ENCODE assay signal across 8 cellular contexts in the genomic region with DNA sequence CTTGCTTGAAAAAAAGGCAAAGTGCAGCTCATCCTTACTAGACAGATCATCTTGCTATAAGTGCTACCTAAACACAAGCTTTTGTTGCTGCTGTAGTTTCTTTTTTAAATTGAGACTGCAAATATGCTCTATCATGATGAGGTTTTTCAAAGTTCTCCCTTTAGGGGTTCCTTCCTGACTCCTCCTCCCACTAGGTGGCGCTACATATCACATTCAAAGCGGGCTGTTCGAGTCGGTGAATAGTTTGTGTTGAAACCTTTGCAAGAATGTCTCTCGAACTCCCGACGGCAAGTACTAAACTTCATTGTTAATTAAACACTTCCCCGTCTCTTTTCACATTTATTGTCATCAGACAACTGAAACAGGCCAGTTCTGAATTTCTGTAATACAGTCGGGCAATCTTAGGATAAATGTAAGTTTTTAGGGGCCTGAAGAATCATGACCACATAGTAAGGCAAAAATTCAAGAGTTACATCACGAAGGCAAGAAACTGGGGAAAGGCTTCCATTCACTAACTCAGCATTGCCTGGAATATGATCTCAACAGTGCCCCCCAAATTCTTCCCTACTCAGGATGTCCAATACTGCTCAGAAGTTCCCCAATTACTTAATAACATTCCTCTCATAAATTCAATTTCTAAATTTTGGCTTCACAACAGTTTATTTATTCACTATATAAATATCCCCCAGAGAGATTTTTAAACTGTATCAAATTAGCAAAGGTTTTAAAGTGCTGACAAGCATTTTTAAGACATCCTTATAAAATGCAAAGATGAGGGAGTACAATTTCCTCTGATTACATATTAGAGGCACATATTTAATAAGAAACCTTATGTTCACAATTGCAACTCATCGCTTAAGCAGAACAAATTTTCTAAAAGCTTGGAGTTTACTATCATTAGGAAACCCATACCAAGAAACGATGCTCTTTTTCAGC. TPM values are rescaled to one million over a fixed set of nuclear protein-coding genes. Genes with fewer than 3 reads are reported as not detected.
DNase-seq lines count a peak whose midpoint lies in the region; ATAC-seq and TF ChIP-seq lines count a peak whose summit lies in the region.

No MANE protein-coding gene starts in this region.

- H3K9ac ChIP-seq in neuronal stem cell (ENCODE audit: low read depth, low read length, poor library complexity) = no peak overlapping the region

- no peaks in the 10 kb centered on the region for H3K79me1 ChIP-seq in neuronal stem cell (ENCODE audit: low read depth, low read length)

- no peak overlapping the region for H3K27ac ChIP-seq in Peyer's patch
- H3K27ac ChIP-seq in neuronal stem cell (replicated peaks; ENCODE audit: low read length) = no peak overlapping the region

- no peak overlapping the region for H4K91ac ChIP-seq in neuronal stem cell (ENCODE audit: low read depth, low read length, poor library complexity)

- no CpG with 5 or more reads among the region's 12 CpGs for WGBS in neuronal stem cell (ENCODE audit: extremely low coverage in 2 of 2, insufficient read length in 2 of 2, insufficient replicate concordance in 1 of 2), 2 donors

- no peaks in the 10 kb centered on the region for H3K36me3 ChIP-seq in Peyer's patch
- H3K36me3 ChIP-seq in neuronal stem cell (replicated peaks in 1 of 2; ENCODE audit: control insufficient read depth in 2 of 2, insufficient read depth in 2 of 2, low read length in 2 of 2) = peaks cover 0 to 59% of the 10 kb centered on the region in 2 donors

- H3K23ac ChIP-seq in neuronal stem cell (ENCODE audit: low read depth, low read length, poor library complexity) = no peak overlapping the region

- TF ChIP-seq POLR2A in Peyer's patch (IDR thresholded peaks at IDR 0.05) = no peak

- H3K4me3 ChIP-seq in Peyer's patch (no peak overlapping the region), fibroblast of mammary gland (ENCODE audit: control insufficient read depth, low read depth, low read length) (peak overlapping the region; percentile 9), neuronal stem cell (ENCODE audit: low read length in 2 of 2) (no peak overlapping the region)

- no peak overlapping the region for H2BK5ac ChIP-seq in neuronal stem cell (ENCODE audit: low read length)

- H3K14ac ChIP-seq in neuronal stem cell (ENCODE audit: low read length) = no peak overlapping the region

- DNase-seq in ELF-1 (ENCODE audit: low read depth, low spot score) = peak; percentile 73
- peak; percentile 36 for DNase-seq in HPDE6-E6E7 (ENCODE audit: extremely low spot score)
- DNase-seq in Peyer's patch = peak in 2 of 3 donors; percentile 81 to 90
- peak; percentile 86 to 90 for DNase-seq in activated T-cell treated with anti-CD3 and anti-CD28 coated beads, Interleukin-2, amount 50 U/mL, for 48 hours
- peak; percentile 90 for DNase-seq in fibroblast of mammary gland (ENCODE audit: low read depth)
- peak; percentile 85 for DNase-seq in neuronal stem cell (ENCODE audit: low spot score)
- peak; percentile 90 for DNase-seq in superior temporal gyrus (ENCODE audit: extremely low spot score)

- no peak overlapping the region for H2BK120ac ChIP-seq in neuronal stem cell (ENCODE audit: low read depth, low read length)

- H2BK12ac ChIP-seq in neuronal stem cell (ENCODE audit: low read length) = no peak overlapping the region

- H2AK5ac ChIP-seq in neuronal stem cell (ENCODE audit: low read depth, low read length) = no peak overlapping the region

- H3K27me3 ChIP-seq in Peyer's patch (no peaks in the 10 kb centered on the region), neuronal stem cell (ENCODE audit: control insufficient read depth in 3 of 3, insufficient read depth in 3 of 3, low read depth in 1 of 3, low read length in 3 of 3) (no peaks in the 10 kb centered on the region)

- H4K8ac ChIP-seq in neuronal stem cell (ENCODE audit: low read depth, low read length) = no peak overlapping the region

- no peak overlapping the region for H3K18ac ChIP-seq in neuronal stem cell (ENCODE audit: low read length)

- no peak overlapping the region for H3K4ac ChIP-seq in neuronal stem cell (ENCODE audit: low read length)

- H3K9me3 ChIP-seq in Peyer's patch (no peaks in the 10 kb centered on the region), neuronal stem cell (replicated peaks in 1 of 2; ENCODE audit: control insufficient read depth in 2 of 2, insufficient read depth in 1 of 2, low read depth in 1 of 2, low read length in 2 of 2) (no peaks in the 10 kb centered on the region)

- TF ChIP-seq CTCF in Peyer's patch (IDR thresholded peaks at IDR 0.05) (peak; percentile 70 to 91 (median 86)), fibroblast of mammary gland (conservative IDR thresholded peaks at IDR 0.05; ENCODE audit: control insufficient read depth, insufficient read depth, low read depth, low read length) (peak; percentile 94)

- H3K4me1 ChIP-seq in Peyer's patch (no peaks in the 10 kb centered on the region), neuronal stem cell (ENCODE audit: control insufficient read depth in 2 of 2, insufficient read depth in 1 of 2, low read depth in 1 of 2, low read length in 2 of 2) (peaks cover 0 to 16% of the 10 kb centered on the region in 2 donors)

- no peak overlapping the region for H2AFZ ChIP-seq in neuronal stem cell (ENCODE audit: low read length)

- H3K4me2 ChIP-seq in neuronal stem cell (ENCODE audit: insufficient read depth, low read length, poor library complexity, severe bottlenecking) = no peak overlapping the region

- H2BK15ac ChIP-seq in neuronal stem cell (ENCODE audit: low read length) = no peak overlapping the region

- no peak for ATAC-seq in HG03196 (IDR thresholded peaks at IDR 0.05; ENCODE audit: unreplicated experiment)

RNA-seq across cellular contexts. Expression of gene HS3ST3A1, which starts 6.7 kb away (rescaled TPM):
- 10 to 100 TPM in 1 of 4 donors, 1 to 10 TPM in 1, not detected in 2; 1.5 to 20.6 TPM for total RNA-seq in Peyer's patch
- polyA plus RNA-seq in neuronal stem cell (2013, experiment 1 of 2) = 12.8 TPM
- polyA plus RNA-seq in neuronal stem cell (2013, experiment 2 of 2) = 13.0 TPM

Comparison
In these comparisons a context has a peak if more than half of its experiments do, and no peak if none do; other contexts are left out.
1. DNase-seq: peak in every context shown above with its lines; median percentile 90 in fibroblast of mammary gland; 90 in superior temporal gyrus; 88 in activated T-cell treated with anti-CD3 and anti-CD28 coated beads, Interleukin-2, amount 50 U/mL, for 48 hours; 86 in Peyer's patch; 85 in neuronal stem cell; 73 in ELF-1; 36 in HPDE6-E6E7.